In the genomic region with DNA sequence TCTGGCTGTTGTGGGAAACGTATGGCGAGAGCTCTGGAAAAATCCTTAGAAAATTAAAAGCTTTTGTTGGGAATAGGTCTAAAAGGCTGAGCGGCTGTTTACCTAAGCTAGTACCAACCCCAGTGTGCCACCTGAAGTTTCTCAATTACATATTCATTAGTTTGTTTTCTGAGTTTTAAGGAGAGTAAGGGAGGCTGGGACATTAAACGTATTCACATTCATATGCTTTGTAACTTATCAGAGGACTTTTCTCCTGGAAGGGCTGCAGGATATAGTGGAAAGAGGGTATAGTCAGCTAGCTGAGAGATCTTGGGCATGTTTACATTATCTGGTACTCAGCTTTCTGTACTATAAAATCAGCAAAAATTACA, we compare ENCODE assay signal across 2 cellular contexts.
TF ChIP-seq lines count a peak whose summit lies in the region.

No MANE protein-coding gene starts in this region.

TF ChIP-seq in SK-N-SH, 30 proteins besides CTCF, POLR2A, EP300 and RAD21 (continued from another document):
- TF ChIP-seq, protein P1, sequence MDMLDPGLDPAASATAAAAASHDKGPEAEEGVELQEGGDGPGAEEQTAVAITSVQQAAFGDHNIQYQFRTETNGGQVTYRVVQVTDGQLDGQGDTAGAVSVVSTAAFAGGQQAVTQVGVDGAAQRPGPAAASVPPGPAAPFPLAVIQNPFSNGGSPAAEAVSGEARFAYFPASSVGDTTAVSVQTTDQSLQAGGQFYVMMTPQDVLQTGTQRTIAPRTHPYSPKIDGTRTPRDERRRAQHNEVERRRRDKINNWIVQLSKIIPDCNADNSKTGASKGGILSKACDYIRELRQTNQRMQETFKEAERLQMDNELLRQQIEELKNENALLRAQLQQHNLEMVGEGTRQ (IDR thresholded peaks at IDR 0.05; ENCODE audit: borderline replicate concordance, low read depth, low read length), result no peak
- TF ChIP-seq, protein P2, sequence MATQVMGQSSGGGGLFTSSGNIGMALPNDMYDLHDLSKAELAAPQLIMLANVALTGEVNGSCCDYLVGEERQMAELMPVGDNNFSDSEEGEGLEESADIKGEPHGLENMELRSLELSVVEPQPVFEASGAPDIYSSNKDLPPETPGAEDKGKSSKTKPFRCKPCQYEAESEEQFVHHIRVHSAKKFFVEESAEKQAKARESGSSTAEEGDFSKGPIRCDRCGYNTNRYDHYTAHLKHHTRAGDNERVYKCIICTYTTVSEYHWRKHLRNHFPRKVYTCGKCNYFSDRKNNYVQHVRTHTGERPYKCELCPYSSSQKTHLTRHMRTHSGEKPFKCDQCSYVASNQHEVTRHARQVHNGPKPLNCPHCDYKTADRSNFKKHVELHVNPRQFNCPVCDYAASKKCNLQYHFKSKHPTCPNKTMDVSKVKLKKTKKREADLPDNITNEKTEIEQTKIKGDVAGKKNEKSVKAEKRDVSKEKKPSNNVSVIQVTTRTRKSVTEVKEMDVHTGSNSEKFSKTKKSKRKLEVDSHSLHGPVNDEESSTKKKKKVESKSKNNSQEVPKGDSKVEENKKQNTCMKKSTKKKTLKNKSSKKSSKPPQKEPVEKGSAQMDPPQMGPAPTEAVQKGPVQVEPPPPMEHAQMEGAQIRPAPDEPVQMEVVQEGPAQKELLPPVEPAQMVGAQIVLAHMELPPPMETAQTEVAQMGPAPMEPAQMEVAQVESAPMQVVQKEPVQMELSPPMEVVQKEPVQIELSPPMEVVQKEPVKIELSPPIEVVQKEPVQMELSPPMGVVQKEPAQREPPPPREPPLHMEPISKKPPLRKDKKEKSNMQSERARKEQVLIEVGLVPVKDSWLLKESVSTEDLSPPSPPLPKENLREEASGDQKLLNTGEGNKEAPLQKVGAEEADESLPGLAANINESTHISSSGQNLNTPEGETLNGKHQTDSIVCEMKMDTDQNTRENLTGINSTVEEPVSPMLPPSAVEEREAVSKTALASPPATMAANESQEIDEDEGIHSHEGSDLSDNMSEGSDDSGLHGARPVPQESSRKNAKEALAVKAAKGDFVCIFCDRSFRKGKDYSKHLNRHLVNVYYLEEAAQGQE (IDR thresholded peaks at IDR 0.05; ENCODE audit: low read depth, low read length), result no peak
- TF ChIP-seq, protein P3, sequence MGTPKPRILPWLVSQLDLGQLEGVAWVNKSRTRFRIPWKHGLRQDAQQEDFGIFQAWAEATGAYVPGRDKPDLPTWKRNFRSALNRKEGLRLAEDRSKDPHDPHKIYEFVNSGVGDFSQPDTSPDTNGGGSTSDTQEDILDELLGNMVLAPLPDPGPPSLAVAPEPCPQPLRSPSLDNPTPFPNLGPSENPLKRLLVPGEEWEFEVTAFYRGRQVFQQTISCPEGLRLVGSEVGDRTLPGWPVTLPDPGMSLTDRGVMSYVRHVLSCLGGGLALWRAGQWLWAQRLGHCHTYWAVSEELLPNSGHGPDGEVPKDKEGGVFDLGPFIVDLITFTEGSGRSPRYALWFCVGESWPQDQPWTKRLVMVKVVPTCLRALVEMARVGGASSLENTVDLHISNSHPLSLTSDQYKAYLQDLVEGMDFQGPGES (IDR thresholded peaks at IDR 0.05; ENCODE audit: low read depth, low read length), result no peak
- no peak for TF ChIP-seq NFIC (IDR thresholded peaks at IDR 0.05; ENCODE audit: borderline replicate concordance)
- no peak for TF ChIP-seq TAF1 (IDR thresholded peaks at IDR 0.05; ENCODE audit: borderline replicate concordance, low read depth, low read length)
- TF ChIP-seq RXRA (IDR thresholded peaks at IDR 0.05; ENCODE audit: borderline replicate concordance, low read depth), result no peak
- no peak for TF ChIP-seq ELF1 (IDR thresholded peaks at IDR 0.05)
- TF ChIP-seq RCOR1 (IDR thresholded peaks at IDR 0.05; ENCODE audit: low read length), result no peak
- no peak for TF ChIP-seq FOXJ3 (CRISPR knock-in tag; IDR thresholded peaks at IDR 0.05)
- no peak for TF ChIP-seq MXI1 (IDR thresholded peaks at IDR 0.05; ENCODE audit: low read depth, low read length)
- TF ChIP-seq, protein P4, sequence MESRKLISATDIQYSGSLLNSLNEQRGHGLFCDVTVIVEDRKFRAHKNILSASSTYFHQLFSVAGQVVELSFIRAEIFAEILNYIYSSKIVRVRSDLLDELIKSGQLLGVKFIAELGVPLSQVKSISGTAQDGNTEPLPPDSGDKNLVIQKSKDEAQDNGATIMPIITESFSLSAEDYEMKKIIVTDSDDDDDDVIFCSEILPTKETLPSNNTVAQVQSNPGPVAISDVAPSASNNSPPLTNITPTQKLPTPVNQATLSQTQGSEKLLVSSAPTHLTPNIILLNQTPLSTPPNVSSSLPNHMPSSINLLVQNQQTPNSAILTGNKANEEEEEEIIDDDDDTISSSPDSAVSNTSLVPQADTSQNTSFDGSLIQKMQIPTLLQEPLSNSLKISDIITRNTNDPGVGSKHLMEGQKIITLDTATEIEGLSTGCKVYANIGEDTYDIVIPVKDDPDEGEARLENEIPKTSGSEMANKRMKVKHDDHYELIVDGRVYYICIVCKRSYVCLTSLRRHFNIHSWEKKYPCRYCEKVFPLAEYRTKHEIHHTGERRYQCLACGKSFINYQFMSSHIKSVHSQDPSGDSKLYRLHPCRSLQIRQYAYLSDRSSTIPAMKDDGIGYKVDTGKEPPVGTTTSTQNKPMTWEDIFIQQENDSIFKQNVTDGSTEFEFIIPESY (IDR thresholded peaks at IDR 0.05; ENCODE audit: borderline replicate concordance, low read depth), result no peak
- TF ChIP-seq CHD2 (IDR thresholded peaks at IDR 0.05; ENCODE audit: low read length, partially characterized antibody), result no peak
- no peak for TF ChIP-seq NRF1 (IDR thresholded peaks at IDR 0.05; ENCODE audit: low read depth, low read length)
- TF ChIP-seq, protein P5, sequence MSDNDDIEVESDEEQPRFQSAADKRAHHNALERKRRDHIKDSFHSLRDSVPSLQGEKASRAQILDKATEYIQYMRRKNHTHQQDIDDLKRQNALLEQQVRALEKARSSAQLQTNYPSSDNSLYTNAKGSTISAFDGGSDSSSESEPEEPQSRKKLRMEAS (IDR thresholded peaks at IDR 0.05; ENCODE audit: low read depth), result no peak
- no peak for TF ChIP-seq TCF12 (IDR thresholded peaks at IDR 0.05)
- no peak for TF ChIP-seq GATA2 (CRISPR knock-in tag; IDR thresholded peaks at IDR 0.05)
- TF ChIP-seq, protein P6, sequence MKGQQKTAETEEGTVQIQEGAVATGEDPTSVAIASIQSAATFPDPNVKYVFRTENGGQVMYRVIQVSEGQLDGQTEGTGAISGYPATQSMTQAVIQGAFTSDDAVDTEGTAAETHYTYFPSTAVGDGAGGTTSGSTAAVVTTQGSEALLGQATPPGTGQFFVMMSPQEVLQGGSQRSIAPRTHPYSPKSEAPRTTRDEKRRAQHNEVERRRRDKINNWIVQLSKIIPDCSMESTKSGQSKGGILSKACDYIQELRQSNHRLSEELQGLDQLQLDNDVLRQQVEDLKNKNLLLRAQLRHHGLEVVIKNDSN (IDR thresholded peaks at IDR 0.05; ENCODE audit: borderline replicate concordance, low read depth), result no peak
- TF ChIP-seq POLR2AphosphoS5 (IDR thresholded peaks at IDR 0.05; ENCODE audit: low read depth, low read length), result no peak
- no peak for TF ChIP-seq TEAD4 (IDR thresholded peaks at IDR 0.05; ENCODE audit: borderline replicate concordance, insufficient read depth)

TF ChIP-seq in SK-N-SH treated with all-trans-retinoic acid at 6 μM for 48 hours, 23 proteins besides CTCF, POLR2A, EP300 and RAD21 (continued from another document):
- TF ChIP-seq, protein P7, sequence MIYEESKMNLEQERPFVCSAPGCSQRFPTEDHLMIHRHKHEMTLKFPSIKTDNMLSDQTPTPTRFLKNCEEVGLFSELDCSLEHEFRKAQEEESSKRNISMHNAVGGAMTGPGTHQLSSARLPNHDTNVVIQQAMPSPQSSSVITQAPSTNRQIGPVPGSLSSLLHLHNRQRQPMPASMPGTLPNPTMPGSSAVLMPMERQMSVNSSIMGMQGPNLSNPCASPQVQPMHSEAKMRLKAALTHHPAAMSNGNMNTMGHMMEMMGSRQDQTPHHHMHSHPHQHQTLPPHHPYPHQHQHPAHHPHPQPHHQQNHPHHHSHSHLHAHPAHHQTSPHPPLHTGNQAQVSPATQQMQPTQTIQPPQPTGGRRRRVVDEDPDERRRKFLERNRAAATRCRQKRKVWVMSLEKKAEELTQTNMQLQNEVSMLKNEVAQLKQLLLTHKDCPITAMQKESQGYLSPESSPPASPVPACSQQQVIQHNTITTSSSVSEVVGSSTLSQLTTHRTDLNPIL (CRISPR knock-in tag; IDR thresholded peaks at IDR 0.05; ENCODE audit: low read depth), result no peak
- no peak for TF ChIP-seq ISL1 (CRISPR knock-in tag; IDR thresholded peaks at IDR 0.05)
- no peak for TF ChIP-seq ZNF70 (CRISPR knock-in tag; IDR thresholded peaks at IDR 0.05)
- no peak for TF ChIP-seq ZC3H10 (CRISPR knock-in tag; IDR thresholded peaks at IDR 0.05)
- no peak for TF ChIP-seq ARNTL (CRISPR knock-in tag; IDR thresholded peaks at IDR 0.05; ENCODE audit: borderline replicate concordance, low read depth)
- no peak for TF ChIP-seq CSDC2 (CRISPR knock-in tag; IDR thresholded peaks at IDR 0.05)
